8 cellular contexts compared by ENCODE assay signal in the genomic region with DNA sequence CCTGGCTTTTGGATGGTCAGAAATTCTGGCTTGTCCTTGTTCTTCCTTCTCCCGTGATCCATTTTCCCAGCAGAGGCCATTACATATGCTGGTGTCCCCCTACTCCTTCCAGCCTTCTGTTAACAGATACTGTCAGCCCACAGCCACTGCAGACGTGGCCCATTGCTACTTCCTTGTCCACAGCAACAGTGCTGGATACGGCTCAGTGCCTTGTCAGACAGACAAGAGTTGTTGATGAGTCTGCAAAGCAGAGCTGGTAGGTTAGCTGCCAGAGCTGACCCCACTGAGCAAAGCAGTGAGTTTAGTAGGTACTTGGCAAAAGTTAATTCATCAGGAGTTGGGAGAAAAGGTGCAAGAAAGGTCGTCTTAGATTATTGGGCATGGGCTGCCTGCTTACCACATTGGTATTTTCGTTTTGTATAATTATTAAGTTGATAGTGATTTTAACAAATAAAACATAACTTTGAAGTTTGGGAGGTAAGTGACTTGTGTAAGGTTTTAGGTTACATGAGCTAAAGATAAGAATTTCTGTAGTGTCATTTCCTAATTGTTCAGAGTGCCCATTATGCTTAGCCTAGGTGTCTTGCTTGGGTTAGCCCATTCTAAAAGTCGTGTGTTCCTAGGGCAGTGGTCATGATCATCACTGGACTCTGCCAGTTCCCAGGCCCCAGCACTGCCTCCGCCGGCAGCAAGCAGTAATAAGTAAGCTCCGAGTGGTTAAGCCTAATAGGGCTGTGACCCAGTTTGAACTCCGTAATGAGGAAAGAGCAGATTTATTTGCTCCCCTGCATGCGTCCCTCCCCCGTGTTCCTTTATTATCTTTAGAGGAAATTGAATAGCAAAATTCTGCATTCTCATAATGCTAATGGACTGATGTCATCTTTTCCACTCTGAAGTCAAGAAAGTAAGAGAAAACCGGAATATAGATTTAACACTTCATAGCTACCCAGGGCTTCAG.
DNase-seq lines count a peak whose midpoint lies in the region; ATAC-seq and TF ChIP-seq lines count a peak whose summit lies in the region.

No MANE protein-coding gene starts in this region.

- no peaks in the 10 kb centered on the region for H3K27me3 Mint-ChIP-seq in activated naive CD4-positive, alpha-beta T cell treated with anti-CD3 and anti-CD28 coated beads for 36 hours (ENCODE audit: low read depth)

- peak; percentile 72 to 84 (median 82) for ATAC-seq in heart left ventricle

- no peak overlapping the region for H3K4me3 Mint-ChIP-seq in activated naive CD4-positive, alpha-beta T cell treated with anti-CD3 and anti-CD28 coated beads for 36 hours

- peaks cover 94% of the 10 kb centered on the region for H3K79me2 ChIP-seq in SK-N-SH (ENCODE audit: insufficient read depth)

- H3K9ac ChIP-seq in SK-N-SH = peak overlapping the region; percentile 48

- peak; percentile 60 to 75; a peak in 3 of 4 replicates for TF ChIP-seq EP300 in SK-N-SH (IDR thresholded peaks at IDR 0.05; ENCODE audit: borderline replicate concordance in 1 of 2, low read depth in 1 of 2, low read length in 1 of 2)

- no peaks in the 10 kb centered on the region for H3K36me3 Mint-ChIP-seq in activated naive CD4-positive, alpha-beta T cell treated with anti-CD3 and anti-CD28 coated beads for 36 hours (ENCODE audit: low read depth)

- no peak overlapping the region for H2AFZ ChIP-seq in SK-N-SH (ENCODE audit: low read depth)

- H3K27ac ChIP-seq in SK-N-SH (ENCODE audit: low read depth in 2 of 2, low read length in 1 of 2) = peak overlapping the region; percentile 87 to 94
- H3K27ac ChIP-seq in heart left ventricle = peak overlapping the region; percentile 2 to 99 (median 78)

- H3K36me3 ChIP-seq in SK-N-SH (replicated peaks in 1 of 2; ENCODE audit: control insufficient read depth in 1 of 2, insufficient read depth in 2 of 2, low read length in 1 of 2) (peaks cover 26 to 69% of the 10 kb centered on the region in 2 experiments), heart left ventricle (peaks cover 0 to 73% (median 22%) of the 10 kb centered on the region in 9 donors)

- H4K20me1 ChIP-seq in SK-N-SH (ENCODE audit: insufficient read depth) = peaks cover 18% of the 10 kb centered on the region; the same call in 1 of the 2 replicates

- peak; percentile 53 for TF ChIP-seq CTCF in SK-N-SH (IDR thresholded peaks at IDR 0.05)
- TF ChIP-seq CTCF in heart left ventricle (IDR thresholded peaks at IDR 0.05) = peak in 9 of 12 donors; percentile 14 to 70 (median 34)
- TF ChIP-seq CTCF in retinal pigment epithelial cell (conservative IDR thresholded peaks at IDR 0.05; ENCODE audit: low read depth, low read length) = peak; percentile 50

- DNase-seq in EH (ENCODE audit: low read depth) = peak; percentile 98
- peak; percentile 73 for DNase-seq in SK-N-SH
- DNase-seq in heart left ventricle = peak; percentile 75 to 83 (median 77)
- peak; percentile 93 for DNase-seq in retinal pigment epithelial cell (ENCODE audit: low read depth)
- DNase-seq in SW 1271 (lab: John Stamatoyannopoulos, UW) = no peak
- DNase-seq in cerebellum (ENCODE audit: low spot score) = no peak
- no peak for DNase-seq in activated naive CD4-positive, alpha-beta T cell treated with anti-CD3 and anti-CD28 coated beads for 36 hours
- no peak for DNase-seq in stimulated activated CD8-positive, alpha-beta memory T cell treated with anti-CD3 and anti-CD28 coated beads, Interleukin-4, amount 100 ng/mL, for 48 hours

- H3K4me3 ChIP-seq in SK-N-SH (ENCODE audit: low read depth in 2 of 2, low read length in 1 of 2) (no peak overlapping the region), heart left ventricle (peak overlapping the region in 4 of 12 donors; percentile 5 to 34 (median 14)), retinal pigment epithelial cell (ENCODE audit: low read length) (no peak overlapping the region)

- no peak for TF ChIP-seq POLR2A in heart left ventricle (IDR thresholded peaks at IDR 0.05)

- H3K27me3 ChIP-seq in SK-N-SH (ENCODE audit: insufficient read depth) (no peaks in the 10 kb centered on the region), heart left ventricle (no peaks in the 10 kb centered on the region)

- H3K9me3 ChIP-seq in SK-N-SH (no peaks in the 10 kb centered on the region), heart left ventricle (no peaks in the 10 kb centered on the region)

- H3K4me1 Mint-ChIP-seq in activated naive CD4-positive, alpha-beta T cell treated with anti-CD3 and anti-CD28 coated beads for 36 hours (ENCODE audit: low read depth) = no peaks in the 10 kb centered on the region

- H3F3A ChIP-seq in SK-N-SH (replicated peaks; ENCODE audit: insufficient read depth) = peaks cover 30% of the 10 kb centered on the region

- H3K27ac Mint-ChIP-seq in activated naive CD4-positive, alpha-beta T cell treated with anti-CD3 and anti-CD28 coated beads for 36 hours = no peak overlapping the region

- no peaks in the 10 kb centered on the region for H3K9me2 ChIP-seq in SK-N-SH

- WGBS in SK-N-SH (ENCODE audit: low lambda C conversion rate) = 12% methylated on average over 13 of the region's 13 CpGs
- WGBS in heart left ventricle, 4 donors = 8 to 18% (median 13%) methylated on average over 13 of the region's 13 CpGs

- peak overlapping the region; percentile 65 for H3K4me2 ChIP-seq in SK-N-SH

- CTCF ChIA-PET in SK-N-SH (lab: Yijun Ruan, JAX) = interaction anchor here (0.6 to 3.5 kb wide), 16 partner anchors 8 to 344 kb away, joined by 3 to 17 read pairs (median 6); no protein-coding TSS in a partner anchor
- CTCF ChIA-PET in activated naive CD4-positive, alpha-beta T cell treated with anti-CD3 and anti-CD28 coated beads for 36 hours (lab: Charles Lee) = no interaction called here

- intact Hi-C loops in heart left ventricle (cut with DNase I) = no loop called here
- intact Hi-C loops in activated naive CD4-positive, alpha-beta T cell treated with anti-CD3 and anti-CD28 coated beads for 36 hours (cut with micrococcal nuclease) = no loop called here

- no peaks in the 10 kb centered on the region for H3K9me3 Mint-ChIP-seq in activated naive CD4-positive, alpha-beta T cell treated with anti-CD3 and anti-CD28 coated beads for 36 hours

- peak; percentile 47; the same call in 1 of the 2 replicates for TF ChIP-seq RAD21 in SK-N-SH (IDR thresholded peaks at IDR 0.05; ENCODE audit: low read length)

- POLR2A ChIA-PET in SK-N-SH (lab: Yijun Ruan, JAX) = interaction anchor here (0.6 to 1.6 kb wide), 3 partner anchors 13 to 159 kb away, joined by 3 to 5 read pairs (median 3); no protein-coding TSS in a partner anchor

- H3K4me1 ChIP-seq in SK-N-SH (ENCODE audit: control insufficient read depth in 1 of 2, insufficient read depth in 2 of 2, low read depth in 1 of 2, low read length in 1 of 2) = peaks cover 36 to 59% of the 10 kb centered on the region in 2 experiments
- H3K4me1 ChIP-seq in heart left ventricle = peaks cover 13 to 100% (median 94%) of the 10 kb centered on the region in 12 donors

TF ChIP-seq in SK-N-SH, 30 proteins besides CTCF, POLR2A, EP300 and RAD21 (continues in another document):
- TF ChIP-seq SIN3A (IDR thresholded peaks at IDR 0.05; ENCODE audit: borderline replicate concordance, low read depth, low read length) = no peak
- no peak; the same call in 1 of the 2 replicates for TF ChIP-seq FOSL2 (IDR thresholded peaks at IDR 0.05; ENCODE audit: borderline replicate concordance, low read depth)
- TF ChIP-seq TEAD4 (IDR thresholded peaks at IDR 0.05; ENCODE audit: borderline replicate concordance, insufficient read depth) = peak; percentile 44; the same call in 1 of the 2 replicates
- TF ChIP-seq, protein P1, sequence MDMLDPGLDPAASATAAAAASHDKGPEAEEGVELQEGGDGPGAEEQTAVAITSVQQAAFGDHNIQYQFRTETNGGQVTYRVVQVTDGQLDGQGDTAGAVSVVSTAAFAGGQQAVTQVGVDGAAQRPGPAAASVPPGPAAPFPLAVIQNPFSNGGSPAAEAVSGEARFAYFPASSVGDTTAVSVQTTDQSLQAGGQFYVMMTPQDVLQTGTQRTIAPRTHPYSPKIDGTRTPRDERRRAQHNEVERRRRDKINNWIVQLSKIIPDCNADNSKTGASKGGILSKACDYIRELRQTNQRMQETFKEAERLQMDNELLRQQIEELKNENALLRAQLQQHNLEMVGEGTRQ (IDR thresholded peaks at IDR 0.05; ENCODE audit: borderline replicate concordance, low read depth, low read length) = no peak; the same call in 1 of the 2 replicates
- no peak for TF ChIP-seq FOXJ3 (CRISPR knock-in tag; IDR thresholded peaks at IDR 0.05)
- TF ChIP-seq GABPA (IDR thresholded peaks at IDR 0.05; ENCODE audit: low read depth) = no peak
- TF ChIP-seq RCOR1 (IDR thresholded peaks at IDR 0.05; ENCODE audit: low read length) = 0 out of 2 replicates have a peak, but pooled peaks have one; percentile 12
- no peak for TF ChIP-seq EZH2phosphoT487 (IDR thresholded peaks at IDR 0.05; ENCODE audit: borderline replicate concordance, low read depth)
- TF ChIP-seq NFIC (IDR thresholded peaks at IDR 0.05; ENCODE audit: borderline replicate concordance) = no peak; the same call in 1 of the 2 replicates
- TF ChIP-seq, protein P2, sequence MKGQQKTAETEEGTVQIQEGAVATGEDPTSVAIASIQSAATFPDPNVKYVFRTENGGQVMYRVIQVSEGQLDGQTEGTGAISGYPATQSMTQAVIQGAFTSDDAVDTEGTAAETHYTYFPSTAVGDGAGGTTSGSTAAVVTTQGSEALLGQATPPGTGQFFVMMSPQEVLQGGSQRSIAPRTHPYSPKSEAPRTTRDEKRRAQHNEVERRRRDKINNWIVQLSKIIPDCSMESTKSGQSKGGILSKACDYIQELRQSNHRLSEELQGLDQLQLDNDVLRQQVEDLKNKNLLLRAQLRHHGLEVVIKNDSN (IDR thresholded peaks at IDR 0.05; ENCODE audit: borderline replicate concordance, low read depth) = no peak
- peak; percentile 46 for TF ChIP-seq JUND (IDR thresholded peaks at IDR 0.05)
- TF ChIP-seq, protein P3, sequence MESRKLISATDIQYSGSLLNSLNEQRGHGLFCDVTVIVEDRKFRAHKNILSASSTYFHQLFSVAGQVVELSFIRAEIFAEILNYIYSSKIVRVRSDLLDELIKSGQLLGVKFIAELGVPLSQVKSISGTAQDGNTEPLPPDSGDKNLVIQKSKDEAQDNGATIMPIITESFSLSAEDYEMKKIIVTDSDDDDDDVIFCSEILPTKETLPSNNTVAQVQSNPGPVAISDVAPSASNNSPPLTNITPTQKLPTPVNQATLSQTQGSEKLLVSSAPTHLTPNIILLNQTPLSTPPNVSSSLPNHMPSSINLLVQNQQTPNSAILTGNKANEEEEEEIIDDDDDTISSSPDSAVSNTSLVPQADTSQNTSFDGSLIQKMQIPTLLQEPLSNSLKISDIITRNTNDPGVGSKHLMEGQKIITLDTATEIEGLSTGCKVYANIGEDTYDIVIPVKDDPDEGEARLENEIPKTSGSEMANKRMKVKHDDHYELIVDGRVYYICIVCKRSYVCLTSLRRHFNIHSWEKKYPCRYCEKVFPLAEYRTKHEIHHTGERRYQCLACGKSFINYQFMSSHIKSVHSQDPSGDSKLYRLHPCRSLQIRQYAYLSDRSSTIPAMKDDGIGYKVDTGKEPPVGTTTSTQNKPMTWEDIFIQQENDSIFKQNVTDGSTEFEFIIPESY (IDR thresholded peaks at IDR 0.05; ENCODE audit: borderline replicate concordance, low read depth) = no peak
- peak; percentile 62 for TF ChIP-seq TCF12 (IDR thresholded peaks at IDR 0.05)
- no peak for TF ChIP-seq FOXM1 (IDR thresholded peaks at IDR 0.05; ENCODE audit: low read depth)

Comparison
In these comparisons a context has a peak if more than half of its experiments do, and no peak if none do; other contexts are left out.
1. DNase-seq: peak in EH (single experiment), SK-N-SH (single experiment), heart left ventricle (5 of 5) and retinal pigment epithelial cell (single experiment); none in SW 1271 (0 of 2), cerebellum (single experiment), activated naive CD4-positive, alpha-beta T cell treated with anti-CD3 and anti-CD28 coated beads for 36 hours (single experiment) and stimulated activated CD8-positive, alpha-beta memory T cell treated with anti-CD3 and anti-CD28 coated beads, Interleukin-4, amount 100 ng/mL, for 48 hours (single experiment).
2. Peak in every context shown above with its lines, with median percentiles within 50 percentile points of each other: CTCF ChIP-seq.